Comparison of ENCODE assay signal across 2 cellular contexts in the genomic region with DNA sequence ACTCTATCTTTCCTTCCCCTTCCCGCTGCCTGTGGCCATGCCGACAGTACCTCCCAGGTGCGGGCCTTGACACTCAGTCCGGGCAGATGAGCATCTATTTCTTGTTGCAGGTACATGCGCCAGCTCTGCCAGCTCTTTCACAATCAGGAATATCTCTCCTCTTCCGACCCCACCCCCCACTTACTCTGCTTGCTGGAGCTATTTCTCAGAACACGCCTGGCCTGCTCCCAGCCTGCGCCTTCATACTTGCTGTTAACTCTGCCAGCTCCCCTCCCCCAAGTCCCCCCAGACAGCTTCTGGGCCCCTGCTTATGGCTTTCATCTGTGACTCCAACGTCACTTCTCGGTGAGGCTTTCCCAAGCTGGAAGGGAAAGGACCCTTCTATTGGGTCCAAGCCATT.
TF ChIP-seq lines count a peak whose summit lies in the region.

No MANE protein-coding gene starts in this region.

TF ChIP-seq in SK-N-SH, 30 proteins besides CTCF, POLR2A, EP300 and RAD21 (continued from another document):
- TF ChIP-seq, protein P1, sequence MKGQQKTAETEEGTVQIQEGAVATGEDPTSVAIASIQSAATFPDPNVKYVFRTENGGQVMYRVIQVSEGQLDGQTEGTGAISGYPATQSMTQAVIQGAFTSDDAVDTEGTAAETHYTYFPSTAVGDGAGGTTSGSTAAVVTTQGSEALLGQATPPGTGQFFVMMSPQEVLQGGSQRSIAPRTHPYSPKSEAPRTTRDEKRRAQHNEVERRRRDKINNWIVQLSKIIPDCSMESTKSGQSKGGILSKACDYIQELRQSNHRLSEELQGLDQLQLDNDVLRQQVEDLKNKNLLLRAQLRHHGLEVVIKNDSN (IDR thresholded peaks at IDR 0.05; ENCODE audit: borderline replicate concordance, low read depth) = no peak
- TF ChIP-seq YY1 (IDR thresholded peaks at IDR 0.05; ENCODE audit: low read depth) (no peak), GABPA (IDR thresholded peaks at IDR 0.05; ENCODE audit: low read depth) (no peak), FOSL2 (IDR thresholded peaks at IDR 0.05; ENCODE audit: borderline replicate concordance, low read depth) (no peak), MAX (IDR thresholded peaks at IDR 0.05; ENCODE audit: low read depth) (no peak), REST (IDR thresholded peaks at IDR 0.05; ENCODE audit: low read depth, low read length) (no peak), MEF2A (IDR thresholded peaks at IDR 0.05; ENCODE audit: borderline replicate concordance, low read depth) (no peak), RCOR1 (IDR thresholded peaks at IDR 0.05; ENCODE audit: low read length) (no peak)
- TF ChIP-seq, protein P2, sequence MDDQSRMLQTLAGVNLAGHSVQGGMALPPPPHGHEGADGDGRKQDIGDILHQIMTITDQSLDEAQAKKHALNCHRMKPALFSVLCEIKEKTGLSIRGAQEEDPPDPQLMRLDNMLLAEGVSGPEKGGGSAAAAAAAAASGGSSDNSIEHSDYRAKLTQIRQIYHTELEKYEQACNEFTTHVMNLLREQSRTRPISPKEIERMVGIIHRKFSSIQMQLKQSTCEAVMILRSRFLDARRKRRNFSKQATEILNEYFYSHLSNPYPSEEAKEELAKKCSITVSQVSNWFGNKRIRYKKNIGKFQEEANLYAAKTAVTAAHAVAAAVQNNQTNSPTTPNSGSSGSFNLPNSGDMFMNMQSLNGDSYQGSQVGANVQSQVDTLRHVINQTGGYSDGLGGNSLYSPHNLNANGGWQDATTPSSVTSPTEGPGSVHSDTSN (IDR thresholded peaks at IDR 0.05) = no peak

TF ChIP-seq in SK-N-SH treated with all-trans-retinoic acid at 6 μM for 48 hours, 23 proteins besides CTCF, POLR2A, EP300 and RAD21 (continued from another document):
- TF ChIP-seq, protein P3, sequence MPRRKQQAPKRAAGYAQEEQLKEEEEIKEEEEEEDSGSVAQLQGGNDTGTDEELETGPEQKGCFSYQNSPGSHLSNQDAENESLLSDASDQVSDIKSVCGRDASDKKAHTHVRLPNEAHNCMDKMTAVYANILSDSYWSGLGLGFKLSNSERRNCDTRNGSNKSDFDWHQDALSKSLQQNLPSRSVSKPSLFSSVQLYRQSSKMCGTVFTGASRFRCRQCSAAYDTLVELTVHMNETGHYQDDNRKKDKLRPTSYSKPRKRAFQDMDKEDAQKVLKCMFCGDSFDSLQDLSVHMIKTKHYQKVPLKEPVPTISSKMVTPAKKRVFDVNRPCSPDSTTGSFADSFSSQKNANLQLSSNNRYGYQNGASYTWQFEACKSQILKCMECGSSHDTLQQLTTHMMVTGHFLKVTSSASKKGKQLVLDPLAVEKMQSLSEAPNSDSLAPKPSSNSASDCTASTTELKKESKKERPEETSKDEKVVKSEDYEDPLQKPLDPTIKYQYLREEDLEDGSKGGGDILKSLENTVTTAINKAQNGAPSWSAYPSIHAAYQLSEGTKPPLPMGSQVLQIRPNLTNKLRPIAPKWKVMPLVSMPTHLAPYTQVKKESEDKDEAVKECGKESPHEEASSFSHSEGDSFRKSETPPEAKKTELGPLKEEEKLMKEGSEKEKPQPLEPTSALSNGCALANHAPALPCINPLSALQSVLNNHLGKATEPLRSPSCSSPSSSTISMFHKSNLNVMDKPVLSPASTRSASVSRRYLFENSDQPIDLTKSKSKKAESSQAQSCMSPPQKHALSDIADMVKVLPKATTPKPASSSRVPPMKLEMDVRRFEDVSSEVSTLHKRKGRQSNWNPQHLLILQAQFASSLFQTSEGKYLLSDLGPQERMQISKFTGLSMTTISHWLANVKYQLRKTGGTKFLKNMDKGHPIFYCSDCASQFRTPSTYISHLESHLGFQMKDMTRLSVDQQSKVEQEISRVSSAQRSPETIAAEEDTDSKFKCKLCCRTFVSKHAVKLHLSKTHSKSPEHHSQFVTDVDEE (CRISPR knock-in tag; IDR thresholded peaks at IDR 0.05) = no peak
- TF ChIP-seq ZFP3 (CRISPR knock-in tag; IDR thresholded peaks at IDR 0.05) = no peak
- no peak for TF ChIP-seq ZFP30 (CRISPR knock-in tag; IDR thresholded peaks at IDR 0.05)
- TF ChIP-seq, protein P4, sequence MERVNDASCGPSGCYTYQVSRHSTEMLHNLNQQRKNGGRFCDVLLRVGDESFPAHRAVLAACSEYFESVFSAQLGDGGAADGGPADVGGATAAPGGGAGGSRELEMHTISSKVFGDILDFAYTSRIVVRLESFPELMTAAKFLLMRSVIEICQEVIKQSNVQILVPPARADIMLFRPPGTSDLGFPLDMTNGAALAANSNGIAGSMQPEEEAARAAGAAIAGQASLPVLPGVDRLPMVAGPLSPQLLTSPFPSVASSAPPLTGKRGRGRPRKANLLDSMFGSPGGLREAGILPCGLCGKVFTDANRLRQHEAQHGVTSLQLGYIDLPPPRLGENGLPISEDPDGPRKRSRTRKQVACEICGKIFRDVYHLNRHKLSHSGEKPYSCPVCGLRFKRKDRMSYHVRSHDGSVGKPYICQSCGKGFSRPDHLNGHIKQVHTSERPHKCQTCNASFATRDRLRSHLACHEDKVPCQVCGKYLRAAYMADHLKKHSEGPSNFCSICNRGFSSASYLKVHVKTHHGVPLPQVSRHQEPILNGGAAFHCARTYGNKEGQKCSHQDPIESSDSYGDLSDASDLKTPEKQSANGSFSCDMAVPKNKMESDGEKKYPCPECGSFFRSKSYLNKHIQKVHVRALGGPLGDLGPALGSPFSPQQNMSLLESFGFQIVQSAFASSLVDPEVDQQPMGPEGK (CRISPR knock-in tag; IDR thresholded peaks at IDR 0.05; ENCODE audit: borderline replicate concordance) = no peak
- no peak for TF ChIP-seq OSR1 (CRISPR knock-in tag; IDR thresholded peaks at IDR 0.05)
